18 cellular contexts compared by ENCODE assay signal in genomic region chr5:107696511-107696910, GRCh38. TPM values are rescaled to one million over a fixed set of nuclear protein-coding genes. Genes with fewer than 3 reads are reported as not detected.
DNase-seq lines count a peak whose midpoint lies in the region; ATAC-seq, FAIRE-seq and TF ChIP-seq lines count a peak whose summit lies in the region.
"Had no signal": no experiment of that assay in that cellular context is flagged by ENCODE, and none has a peak within 500 bp of the region (broad histone marks: within the 10 kb centered on the region; RNA-seq: fewer than 3 reads in every experiment).

No MANE protein-coding gene starts in this region.

- no peak overlapping the region for H3K4me3 ChIP-seq in HUES48 (ENCODE audit: low read depth, low read length)
- 0 out of 8 replicates have a peak overlapping the region, but pooled peaks of 1 of the 4 experiments have one; percentile 2 for H3K4me3 ChIP-seq in H1 (ENCODE audit: extremely low read depth in 1 of 4, insufficient read depth in 2 of 4, low read depth in 3 of 4, low read length in 4 of 4)
- H3K4me3 ChIP-seq in mesendoderm (ENCODE audit: low read length): no peak overlapping the region
- no peak overlapping the region for H3K4me3 ChIP-seq in body of pancreas
- H3K4me3 ChIP-seq in lower lobe of right lung: no peak overlapping the region
- H3K4me3 ChIP-seq: A549 had no signal

- no peak for TF ChIP-seq EP300 in H1 (IDR thresholded peaks at IDR 0.05; ENCODE audit: borderline replicate concordance in 1 of 2, low read depth in 2 of 2, low read length in 2 of 2)

- no peaks in the 10 kb centered on the region for H3K27me3 ChIP-seq in HUES48 (ENCODE audit: control insufficient read depth, insufficient read depth, low read length)
- H3K27me3 ChIP-seq in H1 (replicated peaks in 1 of 4; ENCODE audit: control insufficient read depth in 3 of 4, extremely low read depth in 1 of 4, insufficient read depth in 3 of 4, low read length in 3 of 4): no peaks in the 10 kb centered on the region
- H3K27me3 ChIP-seq in mesendoderm (ENCODE audit: insufficient read depth, low read length, poor library complexity): no peaks in the 10 kb centered on the region
- no peaks in the 10 kb centered on the region for H3K27me3 ChIP-seq in body of pancreas
- H3K27me3 ChIP-seq in lower lobe of right lung (ENCODE audit: low read depth): no peaks in the 10 kb centered on the region
- H3K27me3 ChIP-seq: BE2C had no signal

- no peaks in the 10 kb centered on the region for H3K4me1 Mint-ChIP-seq in stimulated activated memory B cell treated with anti-CD40 and anti-IgM and Interleukin-4, amounts not matched to agents 10 μg/mL and 1 μg/mL and 100 μg/mL, for 72 hours
- H3K4me1 Mint-ChIP-seq: CD4-positive, alpha-beta memory T cell had no signal

- H4K5ac ChIP-seq in H1 (ENCODE audit: insufficient read length, low read depth, low read length) (peak overlapping the region; percentile 38), mesendoderm (ENCODE audit: low read length) (peak overlapping the region; percentile 41)

- H3K79me1 ChIP-seq in H1 (ENCODE audit: low read depth, low read length) (no peaks in the 10 kb centered on the region), mesendoderm (ENCODE audit: low read length) (no peaks in the 10 kb centered on the region)

- peaks cover 17% of the 10 kb centered on the region for H3K4me1 ChIP-seq in HUES48 (ENCODE audit: control insufficient read depth, insufficient read depth, low read length)
- H3K4me1 ChIP-seq in H1 (replicated peaks in 1 of 4; ENCODE audit: control insufficient read depth in 3 of 4, insufficient read depth in 4 of 4, low read length in 3 of 4): peaks cover 2 to 13% (median 7%) of the 10 kb centered on the region in 4 experiments; a peak in 5 of 7 replicates
- no peaks in the 10 kb centered on the region for H3K4me1 ChIP-seq in mesendoderm (ENCODE audit: control insufficient read depth, low read depth, low read length)
- no peaks in the 10 kb centered on the region for H3K4me1 ChIP-seq in body of pancreas
- no peaks in the 10 kb centered on the region for H3K4me1 ChIP-seq in lower lobe of right lung
- H3K4me1 ChIP-seq: A549, BE2C had no signal

- H3K18ac ChIP-seq in H1 (ENCODE audit: extremely low read depth, low read length) (peak overlapping the region; percentile 51; the same call in 1 of the 2 replicates), mesendoderm (ENCODE audit: low read length) (no peak overlapping the region)

- no peaks in the 10 kb centered on the region for H3K23me2 ChIP-seq in H1 (ENCODE audit: low read depth, low read length)

- 0 out of 2 replicates have a peak overlapping the region, but pooled peaks have one; percentile 49 for H2BK15ac ChIP-seq in H1 (ENCODE audit: low read length)
- H2BK15ac ChIP-seq in mesendoderm (replicated peaks; ENCODE audit: low read depth): no peak overlapping the region

- 73% methylated on average over 5 of the region's 5 CpGs; no CpG with 5 or more reads in 1 of the 2 experiments for WGBS in H1 (ENCODE audit: extremely low coverage in 1 of 2, insufficient coverage in 1 of 2, insufficient read length in 1 of 2, insufficient replicate concordance in 2 of 2, low coverage in 1 of 2, low lambda C conversion rate in 2 of 2, missing lambda C conversion rate in 1 of 2), 2 experiments
- no CpG with 5 or more reads among the region's 5 CpGs for WGBS in mesendoderm (ENCODE audit: extremely low coverage, insufficient coverage, low lambda C conversion rate)
- WGBS in body of pancreas, 2 donors: 56 to 71% methylated on average over 5 of the region's 5 CpGs

- H3K9me3 Mint-ChIP-seq in stimulated activated memory B cell treated with anti-CD40 and anti-IgM and Interleukin-4, amounts not matched to agents 10 μg/mL and 1 μg/mL and 100 μg/mL, for 72 hours: peaks cover 6% of the 10 kb centered on the region

- peak overlapping the region; percentile 60 for H4K91ac ChIP-seq in H1 (replicated peaks; ENCODE audit: insufficient read length, low read length)

- no peak overlapping the region for H3K23ac ChIP-seq in H1 (ENCODE audit: insufficient read length)
- no peak overlapping the region for H3K23ac ChIP-seq in mesendoderm (ENCODE audit: low read length)

- H2BK20ac ChIP-seq in H1 (ENCODE audit: low read length): peak overlapping the region; percentile 43; the same call in 1 of the 2 replicates

- H2BK12ac ChIP-seq in H1 (ENCODE audit: low read depth, low read length): peak overlapping the region; percentile 10; the same call in 1 of the 2 replicates

- H3K36me3 ChIP-seq in HUES48 (ENCODE audit: control insufficient read depth, insufficient read depth, low read length) (no peaks in the 10 kb centered on the region), H1 (ENCODE audit: control insufficient read depth in 2 of 4, insufficient read depth in 4 of 4, low read length in 3 of 4) (no peaks in the 10 kb centered on the region; a peak in 1 of 8 replicates), mesendoderm (ENCODE audit: control insufficient read depth, insufficient read depth, low read length) (no peaks in the 10 kb centered on the region), body of pancreas (replicated peaks in 1 of 2; ENCODE audit: insufficient read depth in 1 of 2, low read depth in 2 of 2) (no peaks in the 10 kb centered on the region), lower lobe of right lung (no peaks in the 10 kb centered on the region)
- H3K36me3 ChIP-seq: BE2C had no signal

- no peaks in the 10 kb centered on the region for H3K27me3 Mint-ChIP-seq in stimulated activated memory B cell treated with anti-CD40 and anti-IgM and Interleukin-4, amounts not matched to agents 10 μg/mL and 1 μg/mL and 100 μg/mL, for 72 hours

- intact Hi-C loops in body of pancreas (cut with DNase I): no loop called here
- intact Hi-C loops in lower lobe of right lung (cut with DNase I): no loop called here

- no peak for TF ChIP-seq RAD21 in H1 (IDR thresholded peaks at IDR 0.05 in 1 of 2, conservative IDR thresholded peaks at IDR 0.05 in 1 of 2; ENCODE audit: low read depth in 2 of 2, low read length in 2 of 2)

- H3K56ac ChIP-seq in H1 (replicated peaks; ENCODE audit: insufficient read length, low read depth, low read length): no peak overlapping the region
- H3K56ac ChIP-seq in mesendoderm (ENCODE audit: low read length): no peak overlapping the region

- H3K14ac ChIP-seq in H1 (ENCODE audit: insufficient read length): no peak overlapping the region

- POLR2A ChIA-PET in H1 (lab: Charles Lee; ENCODE audit: partially characterized antibody): no interaction called here

- no peak for FAIRE-seq in H1 (lab: Jason Lieb, UNC)
- FAIRE-seq: GM12892 had no signal

- H2BK120ac ChIP-seq in H1 (replicated peaks; ENCODE audit: low read depth, low read length) (peak overlapping the region; percentile 56), mesendoderm (ENCODE audit: low read depth, low read length) (no peak overlapping the region)

- H2AK5ac ChIP-seq in H1 (ENCODE audit: low read depth, low read length) (no peak overlapping the region), mesendoderm (ENCODE audit: low read length) (no peak overlapping the region)

- H2BK5ac ChIP-seq in H1 (ENCODE audit: low read depth, low read length) (peak overlapping the region; percentile 54; the same call in 1 of the 2 replicates), mesendoderm (ENCODE audit: low read length) (no peak overlapping the region)

- H3K4ac ChIP-seq in H1 (replicated peaks; ENCODE audit: insufficient read length, low read depth, low read length): no peak overlapping the region
- no peak overlapping the region for H3K4ac ChIP-seq in mesendoderm (ENCODE audit: low read depth, low read length)

- H4K8ac ChIP-seq in H1 (ENCODE audit: extremely low read depth, insufficient read depth, low read length): no peak overlapping the region
- H4K8ac ChIP-seq in mesendoderm (ENCODE audit: low read depth, low read length): no peak overlapping the region

- peak; percentile 42 for ATAC-seq in stimulated activated memory B cell treated with anti-CD40 and anti-IgM and Interleukin-4, amounts not matched to agents 10 μg/mL and 1 μg/mL and 100 μg/mL, for 72 hours
- ATAC-seq in body of pancreas: no peak
- ATAC-seq in lower lobe of right lung: no peak
- ATAC-seq in GM19328 (IDR thresholded peaks at IDR 0.05; ENCODE audit: unreplicated experiment): no peak
- ATAC-seq: A549, HCT116 had no signal

- no peak overlapping the region for H3K27ac Mint-ChIP-seq in stimulated activated memory B cell treated with anti-CD40 and anti-IgM and Interleukin-4, amounts not matched to agents 10 μg/mL and 1 μg/mL and 100 μg/mL, for 72 hours

- DNase-seq in H1 (ENCODE audit: low read depth in 1 of 2, low spot score in 2 of 2): no peak
- DNase-seq in mesendoderm: no peak
- no peak for DNase-seq in iPS-NIHi7 (ENCODE audit: extremely low spot score)
- DNase-seq in body of pancreas: no peak
- DNase-seq in lower lobe of right lung: no peak
- DNase-seq: BE2C; CD4-positive, alpha-beta memory T cell; DMS79; GDM1; IMR-90 had no signal

- no peak for TF ChIP-seq POLR2A in H1 (IDR thresholded peaks at IDR 0.05; ENCODE audit: control extremely low read depth in 1 of 2, low read depth in 2 of 2, low read length in 2 of 2)
- TF ChIP-seq POLR2A in body of pancreas (IDR thresholded peaks at IDR 0.05): no peak

- H3K9me3 ChIP-seq in HUES48 (ENCODE audit: control insufficient read depth, insufficient read depth, low read length): no peaks in the 10 kb centered on the region
- H3K9me3 ChIP-seq in H1 (ENCODE audit: insufficient read depth in 2 of 2, low read depth in 1 of 2, low read length in 1 of 2): no peaks in the 10 kb centered on the region
- no peaks in the 10 kb centered on the region for H3K9me3 ChIP-seq in body of pancreas
- H3K9me3 ChIP-seq in lower lobe of right lung: no peaks in the 10 kb centered on the region
- H3K9me3 ChIP-seq: BE2C had no signal

- peak overlapping the region; percentile 50; the same call in 1 of the 2 replicates for H2AFZ ChIP-seq in H1 (ENCODE audit: low read length)

- no peaks in the 10 kb centered on the region for H3K79me2 ChIP-seq in H1 (ENCODE audit: control insufficient read depth in 1 of 2, insufficient read depth in 2 of 2, low read length in 2 of 2)
- H3K79me2 ChIP-seq in mesendoderm (ENCODE audit: control insufficient read depth, insufficient read depth, low read length): no peaks in the 10 kb centered on the region

- no peaks in the 10 kb centered on the region for H4K20me1 ChIP-seq in H1 (replicated peaks in 1 of 2; ENCODE audit: control insufficient read depth in 1 of 2, insufficient read depth in 2 of 2, low read length in 2 of 2)

- no peaks in the 10 kb centered on the region for H3K36me3 Mint-ChIP-seq in stimulated activated memory B cell treated with anti-CD40 and anti-IgM and Interleukin-4, amounts not matched to agents 10 μg/mL and 1 μg/mL and 100 μg/mL, for 72 hours
- H3K36me3 Mint-ChIP-seq: CD4-positive, alpha-beta memory T cell had no signal

- CTCF ChIA-PET in H1 (lab: Charles Lee; ENCODE audit: partially characterized antibody): interaction anchor here (0.6 to 1.8 kb wide), 8 partner anchors 9 to 450 kb away, joined by 3 to 6 read pairs (median 3); no protein-coding TSS in a partner anchor

- H3K4me3 Mint-ChIP-seq in stimulated activated memory B cell treated with anti-CD40 and anti-IgM and Interleukin-4, amounts not matched to agents 10 μg/mL and 1 μg/mL and 100 μg/mL, for 72 hours: no peak overlapping the region
- H3K4me3 Mint-ChIP-seq: CD4-positive, alpha-beta memory T cell had no signal

- H3K27ac ChIP-seq in HUES48 (ENCODE audit: low read depth, low read length) (peak overlapping the region; percentile 40), H1 (ENCODE audit: low read depth, low read length) (no peak overlapping the region), mesendoderm (ENCODE audit: low read depth, low read length) (no peak overlapping the region), body of pancreas (no peak overlapping the region), lower lobe of right lung (no peak overlapping the region)
- H3K27ac ChIP-seq: A549, C4-2B, HL-60 had no signal

- TF ChIP-seq CTCF in H1 (IDR thresholded peaks at IDR 0.05; ENCODE audit: control extremely low read depth in 1 of 3, insufficient read depth in 1 of 3, low read depth in 1 of 3, low read length in 3 of 3): no peak
- no peak for TF ChIP-seq CTCF in body of pancreas (IDR thresholded peaks at IDR 0.05)
- TF ChIP-seq CTCF in lower lobe of right lung (IDR thresholded peaks at IDR 0.05): no peak

- H3K9ac ChIP-seq in HUES48 (ENCODE audit: low read depth, low read length) (no peak overlapping the region), H1 (replicated peaks in 1 of 4; ENCODE audit: extremely low read depth in 1 of 4, low read depth in 3 of 4, low read length in 3 of 4) (no peak overlapping the region), mesendoderm (ENCODE audit: low read length) (no peak overlapping the region)

- H3K4me2 ChIP-seq in H1 (ENCODE audit: insufficient read depth in 1 of 2, low read depth in 2 of 2, low read length in 2 of 2) (peak overlapping the region; percentile 17 to 51; a peak in 3 of 4 replicates), mesendoderm (ENCODE audit: low read length) (no peak overlapping the region)
- H3K4me2 ChIP-seq: A549 had no signal

RNA-seq across cellular contexts. Expression of gene EFNA5, which starts 25.8 kb away (rescaled TPM):
- total RNA-seq in H1 (2021; fragmentation: NEBNext Ultra II Directional; extraction: Animal tissue kit (Norgen Biotek cat#: 25700)): 17.6 and 21.8 TPM in 2 replicates
- 9.4 and 9.6 TPM in 2 replicates for polyA plus RNA-seq in H1 (2011; rRNA removed)
- polyA plus RNA-seq in H1 (2011; cell fraction: cytosol; rRNA removed): 3.6 TPM
- 4.9 TPM for polyA plus RNA-seq in H1 (2011; cell fraction: nucleus; rRNA removed)
- 10.0 to 11.0 TPM (median 10.1 TPM) in 4 replicates for polyA plus RNA-seq in H1 (2012, experiment 1 of 2)
- 20.6 TPM for polyA plus RNA-seq in H1 (2012, experiment 2 of 2)
- polyA plus RNA-seq in H1 (2013, experiment 1 of 2): 7.2 TPM
- 11.3 TPM for polyA plus RNA-seq in H1 (2013, experiment 2 of 2)
- polyA minus RNA-seq in H1 (2011; rRNA and poly(A)+ RNA removed): 12.1 and 20.3 TPM in 2 replicates
- polyA minus RNA-seq in H1 (2011; cell fraction: cytosol; rRNA and poly(A)+ RNA removed): 16.2 TPM
- polyA minus RNA-seq in H1 (2011; cell fraction: nucleus; rRNA and poly(A)+ RNA removed): 37.6 TPM
- 29.1 TPM for polyA plus RNA-seq in mesendoderm (2013, experiment 1 of 2)
- polyA plus RNA-seq in mesendoderm (2013, experiment 2 of 2): 27.0 TPM
- 1 to 10 TPM; 1.3 to 3.4 TPM for total RNA-seq in body of pancreas
- total RNA-seq in lower lobe of right lung: 10.2 TPM
- total RNA-seq: CD4-positive, alpha-beta memory T cell had no signal
- polyA plus RNA-seq: CD4-positive, alpha-beta memory T cell had no signal
